12 cellular contexts compared by ENCODE assay signal in genomic region chr7:22361795-22362194, GRCh38. TPM values are rescaled to one million over a fixed set of nuclear protein-coding genes. Genes with fewer than 3 reads are reported as not detected.
A peak's percentile ranks its signal among the peaks of the same experiment; 100 is the strongest.
DNase-seq lines count a peak whose midpoint lies in the region; ATAC-seq and TF ChIP-seq lines count a peak whose summit lies in the region.
"Had no signal": no experiment of that assay in that cellular context is flagged by ENCODE, and none has a peak within 500 bp of the region (broad histone marks: within the 10 kb centered on the region; RNA-seq: fewer than 3 reads in every experiment).

No MANE protein-coding gene starts in this region.

- no peak for TF ChIP-seq CTCF in upper lobe of right lung (IDR thresholded peaks at IDR 0.05)
- no peak for TF ChIP-seq CTCF in suprapubic skin (IDR thresholded peaks at IDR 0.05)

- H3K4me1 ChIP-seq in Karpas-422 (ENCODE audit: low read length) (peaks cover 65% of the 10 kb centered on the region), upper lobe of right lung (no peaks in the 10 kb centered on the region), suprapubic skin (peaks cover 13% of the 10 kb centered on the region)

- no peak overlapping the region for H3K4me3 Mint-ChIP-seq in stimulated activated naive B cell treated with anti-CD40 and anti-IgM and Interleukin-4, amounts not matched to agents 10 μg/mL and 1 μg/mL and 100 μg/mL, for 72 hours
- H3K4me3 Mint-ChIP-seq: T-helper 17 cell had no signal

- H4K20me1 ChIP-seq in Karpas-422 (ENCODE audit: insufficient read depth, low read depth, low read length): no peaks in the 10 kb centered on the region

- H3K27me3 ChIP-seq in Karpas-422 (ENCODE audit: low read length) (no peaks in the 10 kb centered on the region), upper lobe of right lung (no peaks in the 10 kb centered on the region), suprapubic skin (peaks cover 7% of the 10 kb centered on the region)

- H3K36me3 ChIP-seq in Karpas-422 (ENCODE audit: insufficient read depth, low read length): no peaks in the 10 kb centered on the region
- no peaks in the 10 kb centered on the region for H3K36me3 ChIP-seq in upper lobe of right lung
- no peaks in the 10 kb centered on the region for H3K36me3 ChIP-seq in suprapubic skin

- ATAC-seq in upper lobe of right lung: peak; percentile 21
- no peak for ATAC-seq in stimulated activated naive B cell treated with anti-CD40 and anti-IgM and Interleukin-4, amounts not matched to agents 10 μg/mL and 1 μg/mL and 100 μg/mL, for 72 hours (replicated peaks)
- ATAC-seq: T-helper 17 cell had no signal

- no peaks in the 10 kb centered on the region for H3K9me3 ChIP-seq in Karpas-422 (ENCODE audit: low read length)
- H3K9me3 ChIP-seq in upper lobe of right lung: no peaks in the 10 kb centered on the region
- no peaks in the 10 kb centered on the region for H3K9me3 ChIP-seq in suprapubic skin

- no peak overlapping the region for H3K27ac Mint-ChIP-seq in stimulated activated naive B cell treated with anti-CD40 and anti-IgM and Interleukin-4, amounts not matched to agents 10 μg/mL and 1 μg/mL and 100 μg/mL, for 72 hours
- H3K27ac Mint-ChIP-seq: T-helper 17 cell had no signal

- H3K9me2 ChIP-seq in Karpas-422 (replicated peaks; ENCODE audit: insufficient read depth, low read length): no peaks in the 10 kb centered on the region

- no peak overlapping the region for H3K4me3 ChIP-seq in Karpas-422 (ENCODE audit: low read length)
- H3K4me3 ChIP-seq in upper lobe of right lung: no peak overlapping the region
- H3K4me3 ChIP-seq in suprapubic skin: no peak overlapping the region

- H3K9me3 Mint-ChIP-seq in stimulated activated naive B cell treated with anti-CD40 and anti-IgM and Interleukin-4, amounts not matched to agents 10 μg/mL and 1 μg/mL and 100 μg/mL, for 72 hours: peaks cover 0 to 2% of the 10 kb centered on the region in 2 donors

- no peak overlapping the region for H3K4me2 ChIP-seq in Karpas-422 (ENCODE audit: low read depth, low read length, poor library complexity, severe bottlenecking)

- TF ChIP-seq POLR2A in suprapubic skin (IDR thresholded peaks at IDR 0.05): no peak

- no peak overlapping the region for H3K9ac ChIP-seq in Karpas-422 (ENCODE audit: low read length)

- peaks cover 4 to 11% of the 10 kb centered on the region in 2 donors for H3K27me3 Mint-ChIP-seq in stimulated activated naive B cell treated with anti-CD40 and anti-IgM and Interleukin-4, amounts not matched to agents 10 μg/mL and 1 μg/mL and 100 μg/mL, for 72 hours

- no peak for TF ChIP-seq EP300 in suprapubic skin (IDR thresholded peaks at IDR 0.05)

- H3K36me3 Mint-ChIP-seq in stimulated activated naive B cell treated with anti-CD40 and anti-IgM and Interleukin-4, amounts not matched to agents 10 μg/mL and 1 μg/mL and 100 μg/mL, for 72 hours: no peaks in the 10 kb centered on the region

- intact Hi-C loops in upper lobe of right lung (cut with DNase I): no loop called here
- intact Hi-C loops in posterior vena cava (cut with DNase I): loop anchor here in 1 of 2 donors (5.0 kb wide), 1 partner anchor 1284 kb away; no protein-coding TSS in a partner anchor

- no peak for DNase-seq in Karpas-422
- peak; percentile 4 for DNase-seq in NCI-H748 treated with DMSO at 0.1 percent for 48 hours (lab: John Stamatoyannopoulos, UW)
- no peak for DNase-seq in upper lobe of right lung
- no peak for DNase-seq in suprapubic skin (ENCODE audit: low spot score in 2 of 2)
- no peak for DNase-seq in posterior vena cava (ENCODE audit: low spot score)
- DNase-seq in stimulated activated naive B cell treated with anti-CD40 and anti-IgM and Interleukin-4, amounts not matched to agents 10 μg/mL and 1 μg/mL and 100 μg/mL, for 72 hours: no peak
- DNase-seq: GDM1, mesendoderm, NCI-H524 treated with DMSO at 0.1 percent for 48 hours, retina, T-helper 17 cell had no signal

- WGBS in suprapubic skin: 41% methylated on average over 2 of the region's 2 CpGs

- H3K4me1 Mint-ChIP-seq in stimulated activated naive B cell treated with anti-CD40 and anti-IgM and Interleukin-4, amounts not matched to agents 10 μg/mL and 1 μg/mL and 100 μg/mL, for 72 hours: peaks cover 0 to 2% of the 10 kb centered on the region in 2 donors

- no peaks in the 10 kb centered on the region for H3K79me2 ChIP-seq in Karpas-422 (ENCODE audit: low read length)

- H3K27ac ChIP-seq in Karpas-422 (ENCODE audit: low read length) (peak overlapping the region; percentile 99), cingulate gyrus (ENCODE audit: low read depth, low read length) (peak overlapping the region; percentile 69), upper lobe of right lung (no peak overlapping the region), suprapubic skin (no peak overlapping the region)

- H2AFZ ChIP-seq in Karpas-422 (ENCODE audit: low read length): no peak overlapping the region

RNA-seq across cellular contexts. Expression of gene RAPGEF5, which starts 4.8 kb away (rescaled TPM):
- 80.1 and 81.6 TPM in 2 replicates for total RNA-seq in Karpas-422 (2014; rRNA removed; shearing (Covaris generic); ENCODE audit: low replicate concordance)
- total RNA-seq in upper lobe of right lung (139 TPM), suprapubic skin (10 to 100 TPM; 22.6 to 88.5 (median 26.9) TPM), posterior vena cava (10 to 100 TPM; 56.9 to 61.5 TPM)

Comparison
In these comparisons a context has a peak if more than half of its experiments do, and no peak if none do; other contexts are left out.
1. H3K27ac ChIP-seq: peak in Karpas-422 (single experiment) and cingulate gyrus (single experiment); none in upper lobe of right lung (single experiment) and suprapubic skin (single experiment).